Comparison of ENCODE assay signal across 17 cellular contexts in the genomic region with DNA sequence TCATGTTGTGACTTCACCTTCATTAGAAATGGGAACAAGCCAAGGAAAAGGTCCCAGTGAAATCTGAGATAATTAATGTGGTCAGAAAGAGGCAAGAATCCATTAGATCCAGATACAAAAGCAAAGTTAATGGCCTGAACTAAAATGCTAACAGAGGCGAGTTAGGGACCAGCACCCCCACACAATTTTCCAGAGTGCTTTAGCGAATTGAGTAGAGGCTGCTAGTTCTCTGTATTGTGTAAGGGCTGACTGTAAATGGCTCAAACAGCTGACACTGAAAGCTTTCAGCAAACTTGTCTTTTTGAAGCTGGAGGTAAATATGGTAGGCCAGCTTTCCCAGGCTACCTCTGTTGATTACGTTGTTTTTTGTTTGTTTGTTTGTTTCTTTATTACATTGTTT.
DNase-seq lines count a peak whose midpoint lies in the region; ATAC-seq, FAIRE-seq and TF ChIP-seq lines count a peak whose summit lies in the region.
"Had no signal": no experiment of that assay in that cellular context is flagged by ENCODE, and none has a peak within 500 bp of the region (broad histone marks: within the 10 kb centered on the region; RNA-seq: fewer than 3 reads in every experiment).

No MANE protein-coding gene starts in this region.

- no peak overlapping the region for H3K4me3 Mint-ChIP-seq in nephron
- H3K4me3 Mint-ChIP-seq: B cell; CD4-positive, alpha-beta T cell; H9 had no signal

- TF ChIP-seq RAD21 in HepG2 (CRISPR knock-in tag; IDR thresholded peaks at IDR 0.05) (no peak), H1 (IDR thresholded peaks at IDR 0.05 in 1 of 2, conservative IDR thresholded peaks at IDR 0.05 in 1 of 2; ENCODE audit: low read depth in 2 of 2, low read length in 2 of 2) (no peak)

- H3K36me3 ChIP-seq in HepG2 (replicated peaks in 1 of 2; ENCODE audit: control insufficient read depth in 1 of 2, insufficient read depth in 2 of 2, low read length in 2 of 2) (no peaks in the 10 kb centered on the region), right lobe of liver (no peaks in the 10 kb centered on the region), H1 (ENCODE audit: control insufficient read depth in 2 of 4, insufficient read depth in 4 of 4, low read length in 3 of 4) (no peaks in the 10 kb centered on the region), heart left ventricle (no peaks in the 10 kb centered on the region)

- TF ChIP-seq EP300 in HepG2 (IDR thresholded peaks at IDR 0.05; ENCODE audit: low read depth in 2 of 2, low read length in 2 of 2) (no peak), HepG2 (CRISPR knock-in tag; IDR thresholded peaks at IDR 0.05; ENCODE audit: borderline replicate concordance) (no peak), H1 (IDR thresholded peaks at IDR 0.05; ENCODE audit: borderline replicate concordance in 1 of 2, low read depth in 2 of 2, low read length in 2 of 2) (no peak)

- no peaks in the 10 kb centered on the region for H3K36me3 Mint-ChIP-seq in nephron (ENCODE audit: low read depth)

- ATAC-seq in HepG2: no peak
- no peak for ATAC-seq in right lobe of liver
- ATAC-seq in heart left ventricle: no peak
- no peak for ATAC-seq in GM19463 (IDR thresholded peaks at IDR 0.05; ENCODE audit: unreplicated experiment)

- H3K9me3 ChIP-seq in HepG2 (ENCODE audit: low read length): no peaks in the 10 kb centered on the region
- H3K9me3 ChIP-seq in right lobe of liver: no peaks in the 10 kb centered on the region
- no peaks in the 10 kb centered on the region for H3K9me3 ChIP-seq in H1 (ENCODE audit: insufficient read depth in 2 of 2, low read depth in 1 of 2, low read length in 1 of 2)
- H3K9me3 ChIP-seq in heart left ventricle: no peaks in the 10 kb centered on the region

- no peaks in the 10 kb centered on the region for H3K23me2 ChIP-seq in H1 (ENCODE audit: low read depth, low read length)

- no peak overlapping the region for H4K91ac ChIP-seq in H1 (replicated peaks; ENCODE audit: insufficient read length, low read length)

- no peak for FAIRE-seq in HepG2 (lab: Jason Lieb, UNC)
- no peak for FAIRE-seq in H1 (lab: Jason Lieb, UNC)

- DNase-seq in HepG2 (ENCODE audit: low spot score): no peak
- DNase-seq in right lobe of liver: no peak
- DNase-seq in H1 (ENCODE audit: low read depth in 1 of 2, low spot score in 2 of 2): no peak
- no peak for DNase-seq in heart left ventricle
- no peak for DNase-seq in cortex of kidney (lab: John Stamatoyannopoulos, UW)
- DNase-seq: CD4-positive, alpha-beta T cell; GF-D8; H9; NCI-H1436 treated with DMSO at 0.1 percent for 48 hours; NCI-H2081 treated with DMSO at 0.1 percent for 48 hours; NCI-H446; NCI-H748 treated with DMSO at 0.1 percent for 48 hours; PC-9 had no signal

- no TSS peak for BruUV-seq in HepG2 (replicated peaks; lab: Mats Ljungman, UMichigan)

- H2AK5ac ChIP-seq in H1 (ENCODE audit: low read depth, low read length): no peak overlapping the region

- H3K56ac ChIP-seq in H1 (replicated peaks; ENCODE audit: insufficient read length, low read depth, low read length): no peak overlapping the region

- H3K4me2 ChIP-seq in HepG2 (ENCODE audit: low read depth, low read length) (peak overlapping the region; percentile 1; the same call in 1 of the 2 replicates), H1 (ENCODE audit: insufficient read depth in 1 of 2, low read depth in 2 of 2, low read length in 2 of 2) (no peak overlapping the region)
- H3K4me2 ChIP-seq: PC-9 had no signal

- H2BK15ac ChIP-seq in H1 (ENCODE audit: low read length): no peak overlapping the region

- no peak overlapping the region for H4K5ac ChIP-seq in H1 (ENCODE audit: insufficient read length, low read depth, low read length)

- H3K9ac ChIP-seq in HepG2 (ENCODE audit: insufficient read depth, low read depth, low read length) (peak overlapping the region; percentile 28), H1 (replicated peaks in 1 of 4; ENCODE audit: extremely low read depth in 1 of 4, low read depth in 3 of 4, low read length in 3 of 4) (no peak overlapping the region)

- no peaks in the 10 kb centered on the region for H3K27me3 Mint-ChIP-seq in nephron (ENCODE audit: low read depth)
- H3K27me3 Mint-ChIP-seq: CD4-positive, alpha-beta T cell had no signal

- no peaks in the 10 kb centered on the region for H4K20me1 ChIP-seq in HepG2 (ENCODE audit: insufficient read depth, low read length)
- H4K20me1 ChIP-seq in H1 (replicated peaks in 1 of 2; ENCODE audit: control insufficient read depth in 1 of 2, insufficient read depth in 2 of 2, low read length in 2 of 2): no peaks in the 10 kb centered on the region

- H2BK12ac ChIP-seq in H1 (ENCODE audit: low read depth, low read length): no peak overlapping the region

- H3K27me3 ChIP-seq in HepG2 (ENCODE audit: control insufficient read depth in 1 of 2, insufficient read depth in 2 of 2, low read length in 2 of 2): no peaks in the 10 kb centered on the region
- no peaks in the 10 kb centered on the region for H3K27me3 ChIP-seq in right lobe of liver
- no peaks in the 10 kb centered on the region for H3K27me3 ChIP-seq in H1 (replicated peaks in 1 of 4; ENCODE audit: control insufficient read depth in 3 of 4, extremely low read depth in 1 of 4, insufficient read depth in 3 of 4, low read length in 3 of 4)
- H3K27me3 ChIP-seq in heart left ventricle: no peaks in the 10 kb centered on the region

- no peak overlapping the region for H2BK20ac ChIP-seq in H1 (ENCODE audit: low read length)

- no peaks in the 10 kb centered on the region for H3K9me3 Mint-ChIP-seq in nephron
- H3K9me3 Mint-ChIP-seq: CD4-positive, alpha-beta T cell had no signal

- 27% methylated on average over 3 of the region's 3 CpGs for WGBS in HepG2 (ENCODE audit: low lambda C conversion rate)
- WGBS in right lobe of liver (ENCODE audit: insufficient coverage, low coverage, low lambda C conversion rate, missing lambda C conversion rate): 71% methylated on average over 3 of the region's 3 CpGs
- WGBS in H1 (ENCODE audit: extremely low coverage in 1 of 2, insufficient coverage in 1 of 2, insufficient read length in 1 of 2, insufficient replicate concordance in 2 of 2, low coverage in 1 of 2, low lambda C conversion rate in 2 of 2, missing lambda C conversion rate in 1 of 2), 2 experiments: 81% methylated on average over 3 of the region's 3 CpGs; no CpG with 5 or more reads in 1 of the 2 experiments
- 90 to 96% (median 93%) methylated on average over 3 of the region's 3 CpGs for WGBS in heart left ventricle, 4 donors

- CTCF ChIA-PET in HepG2 (lab: Yijun Ruan, JAX; ENCODE audit: low intra/inter-chr PET ratio, low total read pairs): no interaction called here
- CTCF ChIA-PET in H1 (lab: Charles Lee; ENCODE audit: partially characterized antibody): interaction anchor here (0.7 to 2.3 kb wide), 8 partner anchors 9 to 104 kb away, joined by 3 to 11 read pairs (median 5); a partner anchor contains a TSS

- no peaks in the 10 kb centered on the region for H3K79me2 ChIP-seq in HepG2 (ENCODE audit: insufficient read depth, low read length)
- H3K79me2 ChIP-seq in H1 (ENCODE audit: control insufficient read depth in 1 of 2, insufficient read depth in 2 of 2, low read length in 2 of 2): no peaks in the 10 kb centered on the region

- TF ChIP-seq POLR2A in HepG2 (IDR thresholded peaks at IDR 0.05; ENCODE audit: insufficient read depth in 1 of 2, low read depth in 2 of 2, low read length in 2 of 2): no peak
- no peak for TF ChIP-seq POLR2A in right lobe of liver (IDR thresholded peaks at IDR 0.05)
- TF ChIP-seq POLR2A in H1 (IDR thresholded peaks at IDR 0.05; ENCODE audit: control extremely low read depth in 1 of 2, low read depth in 2 of 2, low read length in 2 of 2): no peak
- no peak for TF ChIP-seq POLR2A in heart left ventricle (IDR thresholded peaks at IDR 0.05)

- no peak overlapping the region for H3K27ac ChIP-seq in HepG2 (ENCODE audit: extremely low read length, insufficient read depth, low read length)
- H3K27ac ChIP-seq in right lobe of liver: no peak overlapping the region
- H3K27ac ChIP-seq in H1 (ENCODE audit: low read depth, low read length): no peak overlapping the region
- no peak overlapping the region for H3K27ac ChIP-seq in heart left ventricle
- H3K27ac ChIP-seq: PC-9, SK-N-MC had no signal

- H3K27ac Mint-ChIP-seq in nephron: peak overlapping the region; percentile 8 to 89 (median 36)
- H3K27ac Mint-ChIP-seq: B cell; CD4-positive, alpha-beta T cell had no signal

- H3K18ac ChIP-seq in H1 (ENCODE audit: extremely low read depth, low read length): no peak overlapping the region

- H3K4ac ChIP-seq in H1 (replicated peaks; ENCODE audit: insufficient read length, low read depth, low read length): no peak overlapping the region

- no peak overlapping the region for H3K23ac ChIP-seq in H1 (ENCODE audit: insufficient read length)

- in situ Hi-C loops in HepG2 (cut with HindIII; ENCODE audit: extremely low pct_ligation_motif_present, low pct_unique_long_range_greater_than_20kb): no loop called here

- intact Hi-C loops in HepG2 (cut with micrococcal nuclease; ENCODE audit: unreplicated experiment) (no loop called here), right lobe of liver (cut with DNase I) (no loop called here), heart left ventricle (cut with DNase I) (no loop called here)

- H2BK5ac ChIP-seq in H1 (ENCODE audit: low read depth, low read length): no peak overlapping the region

- no peak overlapping the region for H3K14ac ChIP-seq in H1 (ENCODE audit: insufficient read length)

- peaks cover 74% of the 10 kb centered on the region for H3K4me1 ChIP-seq in HepG2 (ENCODE audit: insufficient read depth, low read length)
- no peaks in the 10 kb centered on the region for H3K4me1 ChIP-seq in right lobe of liver
- H3K4me1 ChIP-seq in H1 (replicated peaks in 1 of 4; ENCODE audit: control insufficient read depth in 3 of 4, insufficient read depth in 4 of 4, low read length in 3 of 4): 0 out of 7 replicates have a peak, but pooled peaks cover 0 to 2% (median 0%) of the 10 kb centered on the region in 4 experiments
- H3K4me1 ChIP-seq in heart left ventricle: peaks cover 0 to 21% (median 10%) of the 10 kb centered on the region in 12 donors

- H2BK120ac ChIP-seq in H1 (replicated peaks; ENCODE audit: low read depth, low read length): no peak overlapping the region

- POLR2A ChIA-PET in HepG2 (lab: Yijun Ruan, JAX): interaction anchor here (1.3 kb wide), 1 partner anchor 9 kb away, joined by 3 read pairs; no protein-coding TSS in a partner anchor
- POLR2A ChIA-PET in H1 (lab: Charles Lee; ENCODE audit: partially characterized antibody): interaction anchor here (0.9 to 5.0 kb wide), 5 partner anchors 9 to 22 kb away, joined by 4 to 38 read pairs (median 4); no protein-coding TSS in a partner anchor

- H2AFZ ChIP-seq in HepG2 (ENCODE audit: low read length) (no peak overlapping the region), H1 (ENCODE audit: low read length) (0 out of 2 replicates have a peak overlapping the region, but pooled peaks have one; percentile 48)
- H2AFZ ChIP-seq: PC-9 had no signal

- no peak overlapping the region for H4K8ac ChIP-seq in H1 (ENCODE audit: extremely low read depth, insufficient read depth, low read length)

- peaks cover 28% of the 10 kb centered on the region for H3K4me1 Mint-ChIP-seq in nephron
- H3K4me1 Mint-ChIP-seq: B cell had no signal

- TF ChIP-seq CTCF in HepG2 (CRISPR knock-in tag; IDR thresholded peaks at IDR 0.05) (no peak), right lobe of liver (IDR thresholded peaks at IDR 0.05) (no peak), H1 (IDR thresholded peaks at IDR 0.05; ENCODE audit: control extremely low read depth in 1 of 3, insufficient read depth in 1 of 3, low read depth in 1 of 3, low read length in 3 of 3) (no peak), nephron (IDR thresholded peaks at IDR 0.05; ENCODE audit: unreplicated experiment in 3 of 3) (no peak), heart left ventricle (IDR thresholded peaks at IDR 0.05) (no peak)

- no peak overlapping the region for H3K4me3 ChIP-seq in HepG2 (replicated peaks in 1 of 3; ENCODE audit: insufficient read depth in 1 of 3, low read depth in 2 of 3, low read length in 3 of 3)
- H3K4me3 ChIP-seq in right lobe of liver: no peak overlapping the region
- no peak overlapping the region for H3K4me3 ChIP-seq in H1 (ENCODE audit: extremely low read depth in 1 of 4, insufficient read depth in 2 of 4, low read depth in 3 of 4, low read length in 4 of 4)
- H3K4me3 ChIP-seq in heart left ventricle: no peak overlapping the region
- H3K4me3 ChIP-seq: PC-9, SK-N-MC had no signal

- H3K79me1 ChIP-seq in H1 (ENCODE audit: low read depth, low read length): no peaks in the 10 kb centered on the region
